In the genomic region with DNA sequence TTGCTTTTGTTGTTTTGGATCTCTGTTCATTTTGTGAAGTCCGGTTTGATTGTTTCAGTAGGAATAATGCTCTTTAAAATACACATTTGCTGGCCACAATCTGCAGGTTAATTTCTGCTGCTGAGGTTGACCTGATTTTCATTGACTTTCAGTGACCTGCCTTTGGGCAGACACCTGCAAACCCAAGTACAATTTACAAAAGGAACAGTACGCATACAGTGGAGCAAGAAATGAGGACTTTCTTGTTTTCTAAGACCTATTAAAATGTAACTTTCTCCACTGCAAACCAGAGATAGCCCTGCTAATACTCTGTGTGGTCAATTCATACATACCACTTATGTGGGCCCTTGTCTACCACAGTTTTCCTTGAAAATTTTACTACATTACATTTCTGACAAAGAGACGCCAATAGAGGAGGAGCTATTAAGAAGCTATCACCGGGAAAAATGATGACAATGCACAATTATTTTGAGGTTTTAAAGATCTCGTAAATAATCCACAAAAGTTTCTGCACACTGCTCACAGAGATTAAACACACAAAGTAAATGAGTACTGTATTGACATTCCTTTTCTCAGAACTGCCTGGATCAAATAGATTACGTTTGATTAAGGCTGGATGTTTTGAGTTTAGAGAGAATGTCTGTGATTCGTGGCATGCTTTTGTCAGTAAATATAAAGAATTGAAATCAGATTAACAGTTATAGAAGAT, we compare ENCODE assay signal across 17 cellular contexts.
"Had no signal": no experiment of that assay in that cellular context is flagged by ENCODE, and none has a peak within 500 bp of the region (broad histone marks: within the 10 kb centered on the region; RNA-seq: fewer than 3 reads in every experiment).

No MANE protein-coding gene starts in this region.

- H3K4me3 Mint-ChIP-seq: activated B cell treated with CpG ODN at 0.5 μM for 24 hours; activated CD8-positive, alpha-beta T cell treated with anti-CD3 and anti-CD28 coated beads for 36 hours; activated naive CD8-positive, alpha-beta T cell treated with anti-CD3 and anti-CD28 coated beads, Interleukin-2, amount 10 ng/mL, durations not matched to agents 7 days and 5 days; activated T-helper 17 cell treated with anti-CD3 and anti-CD28 coated beads, Interleukin-2, amount 50 U/mL, for 72 hours; nephron; T-helper 2 cell treated with Interferon-gamma antibody and Interleukin-4, amounts not matched to agents 5 μg/mL and 100 μg/mL, for 36 hours had no signal

- H3K36me3 ChIP-seq: uterus had no signal

- H3K27me3 ChIP-seq: dorsolateral prefrontal cortex, tibial nerve, uterus had no signal

- ATAC-seq: activated CD8-positive, alpha-beta T cell treated with anti-CD3 and anti-CD28 coated beads for 36 hours; activated T-helper 17 cell treated with anti-CD3 and anti-CD28 coated beads, Interleukin-2, amount 50 U/mL, for 72 hours; stimulated activated naive CD8-positive, alpha-beta T cell treated with anti-CD3 and anti-CD28 coated beads, Interleukin-15, Interleukin-2, amounts not matched to agents 100 U/mL and 50 U/mL, for 24 hours had no signal

- H3K4me1 Mint-ChIP-seq: activated B cell treated with CpG ODN at 0.5 μM for 24 hours; activated T-helper 17 cell treated with anti-CD3 and anti-CD28 coated beads, Interleukin-2, amount 50 U/mL, for 72 hours had no signal

- H3K27me3 Mint-ChIP-seq: activated B cell treated with CpG ODN at 0.5 μM for 24 hours; activated CD8-positive, alpha-beta T cell treated with anti-CD3 and anti-CD28 coated beads for 36 hours; activated naive CD8-positive, alpha-beta T cell treated with anti-CD3 and anti-CD28 coated beads, Interleukin-2, amount 10 ng/mL, durations not matched to agents 7 days and 5 days; activated T-helper 17 cell treated with anti-CD3 and anti-CD28 coated beads, Interleukin-2, amount 50 U/mL, for 72 hours had no signal

- H3K4me1 ChIP-seq: tibial nerve, uterus had no signal

- H3K27ac ChIP-seq: tibial nerve, uterus had no signal

- H3K9me3 ChIP-seq: tibial nerve, uterus had no signal

- H3K4me3 ChIP-seq: dorsolateral prefrontal cortex, tibial nerve, uterus had no signal

- H3K9me3 Mint-ChIP-seq: activated B cell treated with CpG ODN at 0.5 μM for 24 hours; activated CD8-positive, alpha-beta T cell treated with anti-CD3 and anti-CD28 coated beads for 36 hours; activated naive CD8-positive, alpha-beta T cell treated with anti-CD3 and anti-CD28 coated beads, Interleukin-2, amount 10 ng/mL, durations not matched to agents 7 days and 5 days; activated T-helper 17 cell treated with anti-CD3 and anti-CD28 coated beads, Interleukin-2, amount 50 U/mL, for 72 hours; nephron; T-helper 2 cell treated with Interferon-gamma antibody and Interleukin-4, amounts not matched to agents 5 μg/mL and 100 μg/mL, for 36 hours had no signal

- H3K27ac Mint-ChIP-seq: activated B cell treated with CpG ODN at 0.5 μM for 24 hours; activated CD8-positive, alpha-beta T cell treated with anti-CD3 and anti-CD28 coated beads for 36 hours; activated naive CD8-positive, alpha-beta T cell treated with anti-CD3 and anti-CD28 coated beads, Interleukin-2, amount 10 ng/mL, durations not matched to agents 7 days and 5 days; activated T-helper 17 cell treated with anti-CD3 and anti-CD28 coated beads, Interleukin-2, amount 50 U/mL, for 72 hours; T-helper 2 cell treated with Interferon-gamma antibody and Interleukin-4, amounts not matched to agents 5 μg/mL and 100 μg/mL, for 36 hours had no signal

- DNase-seq: activated B cell treated with CpG ODN at 0.5 μM for 24 hours; activated CD4-positive, alpha-beta T cell treated with anti-CD3 and anti-CD28 coated beads for 48 hours; activated CD8-positive, alpha-beta T cell treated with anti-CD3 and anti-CD28 coated beads for 36 hours; activated naive CD4-positive, alpha-beta T cell; activated naive CD8-positive, alpha-beta T cell treated with anti-CD3 and anti-CD28 coated beads, Interleukin-2, amount 10 ng/mL, durations not matched to agents 7 days and 5 days; activated T-cell treated with anti-CD3 and anti-CD28 coated beads, Interleukin-2, amount 50 U/mL, for 1 hour; hypothalamus; mammary epithelial cell; midbrain; nucleus accumbens; stimulated activated naive CD8-positive, alpha-beta T cell treated with anti-CD3 and anti-CD28 coated beads, Interleukin-15, Interleukin-2, amounts not matched to agents 100 U/mL and 50 U/mL, for 24 hours; uterus had no signal
